Comparison of ENCODE assay signal across 28 cellular contexts in genomic region chr2:8102470-8102869, GRCh38.
"Had no signal": no experiment of that assay in that cellular context is flagged by ENCODE, and none has a peak within 500 bp of the region (broad histone marks: within the 10 kb centered on the region; RNA-seq: fewer than 3 reads in every experiment).

No MANE protein-coding gene starts in this region.

- H3K79me2 ChIP-seq: parathyroid adenoma had no signal

- H3K27me3 Mint-ChIP-seq: stimulated activated naive CD8-positive, alpha-beta T cell treated with anti-CD3 and anti-CD28 coated beads, Interleukin-15, Interleukin-2, amounts not matched to agents 100 ng/mL and 50 ng/mL, for 24 hours had no signal

- H3K4me3 ChIP-seq: neural progenitor cell, ovary, psoas muscle, skin epidermis, stomach, thoracic aorta, thyroid gland, tibial nerve, upper lobe of left lung, vagina had no signal

- ATAC-seq: natural killer cell; psoas muscle; right cardiac atrium; sciatic nerve; stimulated activated effector memory CD8-positive, alpha-beta T cell treated with anti-CD3 and anti-CD28 coated beads, Interleukin-12 subunit alpha, Interleukin-12 subunit beta, amount 100 ng/mL, for 72 hours; stimulated activated naive B cell treated with anti-CD40 and anti-IgM and Interleukin-4, amounts not matched to agents 10 μg/mL and 1 μg/mL and 100 μg/mL, for 72 hours had no signal

- H3K27me3 ChIP-seq: neural progenitor cell, ovary, thyroid gland, tibial nerve, upper lobe of left lung, vagina had no signal

- H3K9me3 ChIP-seq: ovary, psoas muscle, stomach, thoracic aorta, thyroid gland, tibial nerve, upper lobe of left lung, vagina had no signal

- H3K36me3 Mint-ChIP-seq: natural killer cell; neural progenitor cell; stimulated activated effector memory CD8-positive, alpha-beta T cell treated with anti-CD3 and anti-CD28 coated beads, Interleukin-12 subunit alpha, Interleukin-12 subunit beta, amount 100 ng/mL, for 72 hours; stimulated activated naive B cell treated with anti-CD40 and anti-IgM and Interleukin-4, amounts not matched to agents 10 μg/mL and 1 μg/mL and 100 μg/mL, for 72 hours had no signal

- H3K9ac ChIP-seq: neural progenitor cell, parathyroid adenoma had no signal

- H3K9me3 Mint-ChIP-seq: natural killer cell; neural progenitor cell; stimulated activated effector memory CD8-positive, alpha-beta T cell treated with anti-CD3 and anti-CD28 coated beads, Interleukin-12 subunit alpha, Interleukin-12 subunit beta, amount 100 ng/mL, for 72 hours; stimulated activated naive B cell treated with anti-CD40 and anti-IgM and Interleukin-4, amounts not matched to agents 10 μg/mL and 1 μg/mL and 100 μg/mL, for 72 hours had no signal

- H3K27ac Mint-ChIP-seq: natural killer cell; neural progenitor cell; progenitor cell of endocrine pancreas; stimulated activated effector memory CD8-positive, alpha-beta T cell treated with anti-CD3 and anti-CD28 coated beads, Interleukin-12 subunit alpha, Interleukin-12 subunit beta, amount 100 ng/mL, for 72 hours; stimulated activated naive B cell treated with anti-CD40 and anti-IgM and Interleukin-4, amounts not matched to agents 10 μg/mL and 1 μg/mL and 100 μg/mL, for 72 hours; stimulated activated naive CD8-positive, alpha-beta T cell treated with anti-CD3 and anti-CD28 coated beads, Interleukin-15, Interleukin-2, amounts not matched to agents 100 ng/mL and 50 ng/mL, for 24 hours had no signal

- DNase-seq: natural killer cell; occipital lobe; ovary; posterior cingulate gyrus; psoas muscle; right cardiac atrium; stimulated activated CD4-positive, alpha-beta T cell treated with anti-CD3 and anti-CD28 coated beads, Interleukin-15, amount 100 ng/mL, for 24 hours; stimulated activated CD4-positive, alpha-beta T cell treated with anti-CD3 and anti-CD28 coated beads, Interleukin-2, amount 100 ng/mL, for 24 hours; stimulated activated CD4-positive, alpha-beta T cell treated with anti-CD3 and anti-CD28 coated beads, Interleukin-2, amount 100 ng/mL, for 48 hours; stimulated activated CD4-positive, alpha-beta T cell treated with anti-CD3 and anti-CD28 coated beads, Interleukin-4, amount 100 ng/mL, for 24 hours; stimulated activated naive B cell treated with anti-CD40 and anti-IgM and Interleukin-4, amounts not matched to agents 10 μg/mL and 1 μg/mL and 100 μg/mL, for 72 hours; stimulated activated naive CD4-positive, alpha-beta T cell treated with Interleukin-2 at 50 U/mL for 16 hours; stomach; thyroid gland; trophoblast cell; upper lobe of left lung had no signal

- H3K36me3 ChIP-seq: neural progenitor cell, ovary, stomach, thoracic aorta, thyroid gland, tibial nerve, upper lobe of left lung, vagina had no signal

- H3K27ac ChIP-seq: neural progenitor cell, ovary, psoas muscle, skin epidermis, stomach, thoracic aorta, thyroid gland, tibial nerve, upper lobe of left lung, vagina had no signal

- H3K4me3 Mint-ChIP-seq: natural killer cell; nephron; neural progenitor cell; stimulated activated effector memory CD8-positive, alpha-beta T cell treated with anti-CD3 and anti-CD28 coated beads, Interleukin-12 subunit alpha, Interleukin-12 subunit beta, amount 100 ng/mL, for 72 hours; stimulated activated naive B cell treated with anti-CD40 and anti-IgM and Interleukin-4, amounts not matched to agents 10 μg/mL and 1 μg/mL and 100 μg/mL, for 72 hours; stimulated activated naive CD8-positive, alpha-beta T cell treated with anti-CD3 and anti-CD28 coated beads, Interleukin-15, Interleukin-2, amounts not matched to agents 100 ng/mL and 50 ng/mL, for 24 hours had no signal

- H3K4me2 ChIP-seq: neural progenitor cell had no signal

- H3K4me1 ChIP-seq: neural progenitor cell, psoas muscle, tibial nerve, upper lobe of left lung had no signal

- FAIRE-seq: urothelium cell line had no signal

- H2AFZ ChIP-seq: neural progenitor cell had no signal
